In the genomic region with DNA sequence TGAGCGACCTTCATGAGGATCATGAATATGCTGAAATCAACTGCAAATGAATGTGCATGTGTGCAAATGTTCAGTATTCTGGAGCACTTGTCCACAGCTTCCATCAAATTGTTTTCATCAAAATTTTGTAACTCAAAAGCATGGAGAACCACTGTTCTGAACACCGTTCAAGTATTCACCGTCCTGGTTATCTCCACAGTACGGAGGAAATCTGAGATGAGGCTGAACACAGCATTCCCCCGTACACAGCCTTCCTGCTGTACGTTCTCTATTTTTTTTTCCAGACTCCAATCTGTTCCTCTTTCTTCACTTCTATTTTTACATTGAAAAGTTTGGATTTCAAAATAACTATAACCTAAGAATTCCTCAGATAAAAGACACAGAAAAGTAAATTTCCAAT, we compare ENCODE assay signal across 26 cellular contexts. TPM values are rescaled to one million over a fixed set of nuclear protein-coding genes. Genes with fewer than 3 reads are reported as not detected.
DNase-seq lines count a peak whose midpoint lies in the region; ATAC-seq and TF ChIP-seq lines count a peak whose summit lies in the region.
"Had no signal": no experiment of that assay in that cellular context is flagged by ENCODE, and none has a peak within 500 bp of the region (broad histone marks: within the 10 kb centered on the region; RNA-seq: fewer than 3 reads in every experiment).

No MANE protein-coding gene starts in this region.

- DNase-seq in G401 (ENCODE audit: low spot score), result peak; percentile 32
- no peak for DNase-seq in coronary artery (ENCODE audit: low spot score)
- no peak for DNase-seq in NCI-H128 (lab: John Stamatoyannopoulos, UW; ENCODE audit: unreplicated experiment)
- DNase-seq: BE2C; Caco-2; CD4-positive, alpha-beta T cell; DMS153; GF-D8; GM23248; HCEC 1CT; Karpas-422; NCI-H1436; NCI-H1930; NCI-H748 treated with DMSO at 0.1 percent for 48 hours; NK-92 treated with Interleukin-12 subunit alpha and Interleukin-12 subunit beta, amount 100 ng/mL, for 24 hours; Peyer's patch; Right ventricle myocardium superior had no signal

- H3K9ac ChIP-seq in muscle layer of colon (ENCODE audit: low read length), result no peak overlapping the region
- H3K9ac ChIP-seq: GM23248 had no signal

- peaks cover 63% of the 10 kb centered on the region for H3K4me1 ChIP-seq in muscle layer of colon (ENCODE audit: insufficient read depth, low read length)
- H3K4me1 ChIP-seq: BE2C, Caco-2, Peyer's patch had no signal

- in situ Hi-C loops in G401 (cut with HindIII; ENCODE audit: low sequenced_read_pairs), result no loop called here

- H3K36me3 ChIP-seq in muscle layer of colon (ENCODE audit: insufficient read depth, low read length), result no peaks in the 10 kb centered on the region
- H3K36me3 ChIP-seq: BE2C, Peyer's patch had no signal

- H3K27me3 ChIP-seq in muscle layer of colon (ENCODE audit: control insufficient read depth in 1 of 2, insufficient read depth in 2 of 2, low read length in 2 of 2), result no peaks in the 10 kb centered on the region
- H3K27me3 ChIP-seq: BE2C, Peyer's patch had no signal

- no peaks in the 10 kb centered on the region for H3K9me3 ChIP-seq in muscle layer of colon (ENCODE audit: low read length)
- H3K9me3 ChIP-seq: BE2C, Caco-2, Peyer's patch had no signal

- H3K27ac ChIP-seq in coronary artery (peak overlapping the region; percentile 34 to 91), muscle layer of colon (ENCODE audit: low read depth, low read length) (peak overlapping the region; percentile 65), temporal lobe (ENCODE audit: low read depth, low read length) (peak overlapping the region; percentile 80)
- H3K27ac ChIP-seq: GM23248 had no signal

- H3K4me3 ChIP-seq in coronary artery (peak overlapping the region; percentile 46), muscle layer of colon (ENCODE audit: low read depth in 1 of 2, low read length in 2 of 2) (no peak overlapping the region)
- H3K4me3 ChIP-seq: GM23248, Peyer's patch had no signal

- ATAC-seq in HG03139 (IDR thresholded peaks at IDR 0.05; ENCODE audit: unreplicated experiment), result no peak
- no peak for ATAC-seq in HG03095 (IDR thresholded peaks at IDR 0.05; ENCODE audit: unreplicated experiment)
- ATAC-seq in GM18867 (IDR thresholded peaks at IDR 0.05; ENCODE audit: unreplicated experiment), result no peak

- no peak for TF ChIP-seq CTCF in coronary artery (IDR thresholded peaks at IDR 0.05)

RNA-seq across cellular contexts. Expression of a gene that starts 17.6 kb away (rescaled TPM):
- total RNA-seq in G401 (2014; rRNA removed; shearing (Covaris generic)), result 1.8 and 2.6 TPM in 2 replicates
- 0.98 TPM for total RNA-seq in temporal lobe
- total RNA-seq: A172; Caco-2; CD4-positive, alpha-beta T cell; Daoy; GM23248; MCF 10A; NCI-H460 had no signal
